10 cellular contexts compared by ENCODE assay signal in genomic region chr9:129868571-129869486, GRCh38. TPM values are rescaled to one million over a fixed set of nuclear protein-coding genes. Genes with fewer than 3 reads are reported as not detected.
A peak's percentile ranks its signal among the peaks of the same experiment; 100 is the strongest.
DNase-seq lines count a peak whose midpoint lies in the region; ATAC-seq, FAIRE-seq and TF ChIP-seq lines count a peak whose summit lies in the region.
"Had no signal": no experiment of that assay in that cellular context is flagged by ENCODE, and none has a peak within 500 bp of the region (broad histone marks: within the 10 kb centered on the region; RNA-seq: fewer than 3 reads in every experiment).

No MANE protein-coding gene starts in this region.

- H3K36me3 ChIP-seq in mucosa of descending colon (ENCODE audit: low read depth) (no peaks in the 10 kb centered on the region), WERI-Rb-1 (peaks cover 16% of the 10 kb centered on the region)

- peaks cover 12% of the 10 kb centered on the region in 2 donors for H3K4me1 Mint-ChIP-seq in stimulated activated naive B cell treated with anti-CD40 and anti-IgM and Interleukin-4, amounts not matched to agents 10 μg/mL and 1 μg/mL and 100 μg/mL, for 72 hours

- no peak overlapping the region for H3K27ac Mint-ChIP-seq in stimulated activated naive B cell treated with anti-CD40 and anti-IgM and Interleukin-4, amounts not matched to agents 10 μg/mL and 1 μg/mL and 100 μg/mL, for 72 hours

- H3K36me3 Mint-ChIP-seq in stimulated activated naive B cell treated with anti-CD40 and anti-IgM and Interleukin-4, amounts not matched to agents 10 μg/mL and 1 μg/mL and 100 μg/mL, for 72 hours: peaks cover 38 to 58% of the 10 kb centered on the region in 2 donors

- H3K9me3 Mint-ChIP-seq in stimulated activated naive B cell treated with anti-CD40 and anti-IgM and Interleukin-4, amounts not matched to agents 10 μg/mL and 1 μg/mL and 100 μg/mL, for 72 hours: no peaks in the 10 kb centered on the region

- no peaks in the 10 kb centered on the region for H3K27me3 ChIP-seq in WERI-Rb-1 (ENCODE audit: insufficient read depth, low read depth, severe bottlenecking)
- H3K27me3 ChIP-seq: brain microvascular endothelial cell had no signal

- H3K27ac ChIP-seq in WERI-Rb-1: no peak overlapping the region
- H3K27ac ChIP-seq: brain microvascular endothelial cell had no signal

- no peaks in the 10 kb centered on the region for H3K27me3 Mint-ChIP-seq in stimulated activated naive B cell treated with anti-CD40 and anti-IgM and Interleukin-4, amounts not matched to agents 10 μg/mL and 1 μg/mL and 100 μg/mL, for 72 hours

- ATAC-seq in mucosa of descending colon: peak; percentile 83
- ATAC-seq in stimulated activated naive B cell treated with anti-CD40 and anti-IgM and Interleukin-4, amounts not matched to agents 10 μg/mL and 1 μg/mL and 100 μg/mL, for 72 hours (replicated peaks): peak; percentile 56 to 80
- ATAC-seq in HG02588 (IDR thresholded peaks at IDR 0.05; ENCODE audit: unreplicated experiment): no peak

- H3K9me3 ChIP-seq in mucosa of descending colon (no peaks in the 10 kb centered on the region), WERI-Rb-1 (ENCODE audit: severe bottlenecking) (no peaks in the 10 kb centered on the region)

- no peaks in the 10 kb centered on the region for H3K4me1 ChIP-seq in mucosa of descending colon (ENCODE audit: low read depth)

- no peak for FAIRE-seq in urothelium cell line (lab: Jason Lieb, UNC)

- TF ChIP-seq CTCF in mucosa of descending colon (IDR thresholded peaks at IDR 0.05) (no peak), WERI-Rb-1 (IDR thresholded peaks at IDR 0.05; ENCODE audit: low read depth, low read length) (no peak)

- peak; percentile 87 for DNase-seq in T-helper 9 cell
- peak; percentile 91 for DNase-seq in activated effector memory CD4-positive, alpha-beta T cell treated with Interleukin-2 at 50 U/mL for 16 hours
- DNase-seq in mucosa of descending colon: peak; percentile 52 to 89 (median 73)
- no peak for DNase-seq in stimulated activated naive B cell treated with anti-CD40 and anti-IgM and Interleukin-4, amounts not matched to agents 10 μg/mL and 1 μg/mL and 100 μg/mL, for 72 hours
- no peak for DNase-seq in WERI-Rb-1
- no peak for DNase-seq in urothelium cell line (ENCODE audit: low spot score)
- DNase-seq in NCI-H345 treated with DMSO at 0.1 percent for 48 hours (lab: John Stamatoyannopoulos, UW; ENCODE audit: unreplicated experiment): no peak
- DNase-seq: brain microvascular endothelial cell, NCI-H446 had no signal

- H3K4me3 ChIP-seq in mucosa of descending colon (no peak overlapping the region), WERI-Rb-1 (ENCODE audit: low read depth, low read length) (no peak overlapping the region)

- intact Hi-C loops in mucosa of descending colon (cut with DNase I, micrococcal nuclease): no loop called here

- H3K4me3 Mint-ChIP-seq in stimulated activated naive B cell treated with anti-CD40 and anti-IgM and Interleukin-4, amounts not matched to agents 10 μg/mL and 1 μg/mL and 100 μg/mL, for 72 hours: no peak overlapping the region

RNA-seq across cellular contexts. Expression of gene USP20, which starts 33.6 kb away (rescaled TPM):
- total RNA-seq in mucosa of descending colon: 10 to 100 TPM; 20.2 to 32.3 (median 22.9) TPM

RNA-seq across cellular contexts. Expression of gene C9orf78, which starts 33.8 kb away (rescaled TPM):
- total RNA-seq in mucosa of descending colon: 10 to 100 TPM; 35.1 to 47.5 (median 37.3) TPM

RNA-seq across cellular contexts. Expression of gene TOR1A, which starts 44.9 kb away (rescaled TPM):
- total RNA-seq in mucosa of descending colon: 10 to 100 TPM; 30.8 to 35.8 (median 35.2) TPM

Comparison
In these comparisons a context has a peak if more than half of its experiments do, and no peak if none do; other contexts are left out.
1. DNase-seq: peak in T-helper 9 cell (single experiment), activated effector memory CD4-positive, alpha-beta T cell treated with Interleukin-2 at 50 U/mL for 16 hours (single experiment) and mucosa of descending colon (3 of 3); none in stimulated activated naive B cell treated with anti-CD40 and anti-IgM and Interleukin-4, amounts not matched to agents 10 μg/mL and 1 μg/mL and 100 μg/mL, for 72 hours (single experiment), WERI-Rb-1 (single experiment), urothelium cell line (single experiment) and NCI-H345 treated with DMSO at 0.1 percent for 48 hours (single experiment).